In genomic region chr2:620456-621302, GRCh38 we compare ENCODE assay signal across 21 cellular contexts. TPM values are rescaled to one million over a fixed set of nuclear protein-coding genes. Genes with fewer than 3 reads are reported as not detected.
DNase-seq lines count a peak whose midpoint lies in the region; ATAC-seq and TF ChIP-seq lines count a peak whose summit lies in the region.
"Had no signal": no experiment of that assay in that cellular context is flagged by ENCODE, and none has a peak within 500 bp of the region (broad histone marks: within the 10 kb centered on the region; RNA-seq: fewer than 3 reads in every experiment).

No MANE protein-coding gene starts in this region.

- H3K4me3 Mint-ChIP-seq in activated CD8-positive, alpha-beta T cell treated with anti-CD3 and anti-CD28 coated beads, Interleukin-2, amount 10 ng/mL, durations not matched to agents 7 days and 5 days: no peak overlapping the region
- H3K4me3 Mint-ChIP-seq in activated CD8-positive, alpha-beta T cell treated with anti-CD3 and anti-CD28 coated beads for 36 hours: no peak overlapping the region
- no peak overlapping the region for H3K4me3 Mint-ChIP-seq in type B pancreatic cell
- H3K4me3 Mint-ChIP-seq: B cell; CD4-positive, CD25-positive, alpha-beta regulatory T cell had no signal

- H3K9me3 Mint-ChIP-seq in activated CD8-positive, alpha-beta T cell treated with anti-CD3 and anti-CD28 coated beads, Interleukin-2, amount 10 ng/mL, durations not matched to agents 7 days and 5 days (ENCODE audit: insufficient read depth): no peaks in the 10 kb centered on the region
- peaks cover 2% of the 10 kb centered on the region for H3K9me3 Mint-ChIP-seq in activated CD8-positive, alpha-beta T cell treated with anti-CD3 and anti-CD28 coated beads for 36 hours
- no peaks in the 10 kb centered on the region for H3K9me3 Mint-ChIP-seq in type B pancreatic cell

- no peak overlapping the region for H3K27ac ChIP-seq in lung (ENCODE audit: low read depth in 1 of 2, low read length in 1 of 2)
- H3K27ac ChIP-seq: KMS-11 had no signal

- no peaks in the 10 kb centered on the region for H3K27me3 ChIP-seq in lung (ENCODE audit: control insufficient read depth, insufficient read depth)

- no peak overlapping the region for H3K27ac Mint-ChIP-seq in activated CD8-positive, alpha-beta T cell treated with anti-CD3 and anti-CD28 coated beads, Interleukin-2, amount 10 ng/mL, durations not matched to agents 7 days and 5 days
- no peak overlapping the region for H3K27ac Mint-ChIP-seq in activated CD8-positive, alpha-beta T cell treated with anti-CD3 and anti-CD28 coated beads for 36 hours
- H3K27ac Mint-ChIP-seq in type B pancreatic cell: no peak overlapping the region
- H3K27ac Mint-ChIP-seq: B cell; CD4-positive, CD25-positive, alpha-beta regulatory T cell had no signal

- intact Hi-C loops in activated CD8-positive, alpha-beta T cell treated with anti-CD3 and anti-CD28 coated beads for 36 hours (cut with micrococcal nuclease): no loop called here

- WGBS in lung, 2 donors: 92 to 96% methylated on average over 59 of the region's 59 CpGs

- peak; percentile 7 for DNase-seq in activated CD8-positive, alpha-beta T cell treated with anti-CD3 and anti-CD28 coated beads, Interleukin-2, amount 10 ng/mL, durations not matched to agents 7 days and 5 days
- DNase-seq in activated CD8-positive, alpha-beta T cell treated with anti-CD3 and anti-CD28 coated beads for 36 hours: no peak
- peak; percentile 29 for DNase-seq in ecto neural progenitor cell (ENCODE audit: low spot score)
- peak; percentile 13 for DNase-seq in lung (ENCODE audit: low spot score)
- DNase-seq in type B pancreatic cell (ENCODE audit: extremely low spot score, unreplicated experiment): peak; percentile 62
- no peak for DNase-seq in mesenteric fat pad (ENCODE audit: low spot score)
- DNase-seq: CD4-positive, CD25-positive, alpha-beta regulatory T cell; COR-L47; HCEC 1CT; MV-4-11; NCI-H1417; NCI-H187 treated with DMSO at 0.1 percent for 48 hours; NCI-H226; NCI-H524 treated with DMSO at 0.1 percent for 48 hours; PC-3; RPMI8226; SHP77 treated with DMSO at 0.1 percent for 48 hours had no signal

- peaks cover 6% of the 10 kb centered on the region for H3K27me3 Mint-ChIP-seq in activated CD8-positive, alpha-beta T cell treated with anti-CD3 and anti-CD28 coated beads, Interleukin-2, amount 10 ng/mL, durations not matched to agents 7 days and 5 days (ENCODE audit: low read depth)
- H3K27me3 Mint-ChIP-seq in activated CD8-positive, alpha-beta T cell treated with anti-CD3 and anti-CD28 coated beads for 36 hours: no peaks in the 10 kb centered on the region
- peaks cover 3% of the 10 kb centered on the region for H3K27me3 Mint-ChIP-seq in type B pancreatic cell
- H3K27me3 Mint-ChIP-seq: CD4-positive, CD25-positive, alpha-beta regulatory T cell had no signal

- H3K4me1 ChIP-seq in lung (ENCODE audit: control insufficient read depth in 2 of 2, insufficient read depth in 2 of 2, low read length in 2 of 2): no peaks in the 10 kb centered on the region

- no peak for TF ChIP-seq CTCF in activated CD8-positive, alpha-beta T cell treated with anti-CD3 and anti-CD28 coated beads for 36 hours (IDR thresholded peaks at IDR 0.05)
- TF ChIP-seq CTCF in lung (IDR thresholded peaks at IDR 0.05; ENCODE audit: control extremely low read depth, extremely low read depth): no peak
- TF ChIP-seq CTCF in type B pancreatic cell (conservative IDR thresholded peaks at IDR 0.05): no peak

- no peaks in the 10 kb centered on the region for H3K36me3 Mint-ChIP-seq in activated CD8-positive, alpha-beta T cell treated with anti-CD3 and anti-CD28 coated beads, Interleukin-2, amount 10 ng/mL, durations not matched to agents 7 days and 5 days (ENCODE audit: low read depth)
- no peaks in the 10 kb centered on the region for H3K36me3 Mint-ChIP-seq in activated CD8-positive, alpha-beta T cell treated with anti-CD3 and anti-CD28 coated beads for 36 hours (ENCODE audit: low read depth)
- no peaks in the 10 kb centered on the region for H3K36me3 Mint-ChIP-seq in type B pancreatic cell
- H3K36me3 Mint-ChIP-seq: CD4-positive, CD25-positive, alpha-beta regulatory T cell had no signal

- H3K4me3 ChIP-seq in lung: no peak overlapping the region

- H3K9me3 ChIP-seq in lung (ENCODE audit: control insufficient read depth in 2 of 2, insufficient read depth in 1 of 2, low read length in 1 of 2): peaks cover 5 to 7% of the 10 kb centered on the region in 2 donors

- POLR2A ChIA-PET in activated CD8-positive, alpha-beta T cell treated with anti-CD3 and anti-CD28 coated beads, Interleukin-2, amount 10 ng/mL, durations not matched to agents 7 days and 5 days (lab: Charles Lee): interaction anchor here (1.0 kb wide), 1 partner anchor 56 kb away, joined by 3 read pairs; no protein-coding TSS in a partner anchor
- POLR2A ChIA-PET in activated CD8-positive, alpha-beta T cell treated with anti-CD3 and anti-CD28 coated beads for 36 hours (lab: Charles Lee): no interaction called here

- H3K4me1 Mint-ChIP-seq in activated CD8-positive, alpha-beta T cell treated with anti-CD3 and anti-CD28 coated beads, Interleukin-2, amount 10 ng/mL, durations not matched to agents 7 days and 5 days (ENCODE audit: low read depth): no peaks in the 10 kb centered on the region
- no peaks in the 10 kb centered on the region for H3K4me1 Mint-ChIP-seq in activated CD8-positive, alpha-beta T cell treated with anti-CD3 and anti-CD28 coated beads for 36 hours (ENCODE audit: low read depth)
- H3K4me1 Mint-ChIP-seq in type B pancreatic cell (ENCODE audit: unreplicated experiment): peaks cover 9% of the 10 kb centered on the region
- H3K4me1 Mint-ChIP-seq: B cell; CD4-positive, CD25-positive, alpha-beta regulatory T cell had no signal

- no peak for ATAC-seq in activated CD8-positive, alpha-beta T cell treated with anti-CD3 and anti-CD28 coated beads, Interleukin-2, amount 10 ng/mL, durations not matched to agents 7 days and 5 days
- ATAC-seq in activated CD8-positive, alpha-beta T cell treated with anti-CD3 and anti-CD28 coated beads for 36 hours: no peak
- ATAC-seq in lung (ENCODE audit: insufficient read depth, low FRiP score) (no peak), GM19324 (IDR thresholded peaks at IDR 0.05; ENCODE audit: low FRiP score, unreplicated experiment) (no peak), GM18873 (IDR thresholded peaks at IDR 0.05; ENCODE audit: low FRiP score, unreplicated experiment) (no peak)
- ATAC-seq: PC-3 had no signal

- no peaks in the 10 kb centered on the region for H3K36me3 ChIP-seq in lung (ENCODE audit: control insufficient read depth in 2 of 2, insufficient read depth in 2 of 2, low read length in 2 of 2)

- CTCF ChIA-PET in activated CD8-positive, alpha-beta T cell treated with anti-CD3 and anti-CD28 coated beads, Interleukin-2, amount 10 ng/mL, durations not matched to agents 7 days and 5 days (lab: Charles Lee): no interaction called here
- CTCF ChIA-PET in activated CD8-positive, alpha-beta T cell treated with anti-CD3 and anti-CD28 coated beads for 36 hours (lab: Charles Lee): no interaction called here

RNA-seq across cellular contexts. Expression of gene TMEM18, which starts 56.5 kb away (rescaled TPM):
- total RNA-seq in activated CD8-positive, alpha-beta T cell treated with anti-CD3 and anti-CD28 coated beads, Interleukin-2, amount 10 ng/mL, durations not matched to agents 7 days and 5 days: 10 to 100 TPM; 31.1 to 32.0 TPM
- 10 to 100 TPM; 34.0 to 34.6 TPM for total RNA-seq in activated CD8-positive, alpha-beta T cell treated with anti-CD3 and anti-CD28 coated beads for 36 hours
- total RNA-seq in lung: 10 to 100 TPM; 20.0 to 22.8 TPM
- polyA plus RNA-seq in lung: 10 to 100 TPM; 19.5 to 36.0 TPM
- total RNA-seq in type B pancreatic cell (ENCODE audit: low replicate concordance): 22.8 and 27.4 TPM in 2 replicates
- total RNA-seq in mesenteric fat pad: 19.8 TPM

Comparison
In these comparisons a context has a peak if more than half of its experiments do, and no peak if none do; other contexts are left out.
1. DNase-seq: peak in activated CD8-positive, alpha-beta T cell treated with anti-CD3 and anti-CD28 coated beads, Interleukin-2, amount 10 ng/mL, durations not matched to agents 7 days and 5 days (single experiment), ecto neural progenitor cell (single experiment), lung (single experiment) and type B pancreatic cell (single experiment); none in activated CD8-positive, alpha-beta T cell treated with anti-CD3 and anti-CD28 coated beads for 36 hours (single experiment) and mesenteric fat pad (single experiment).